1 cellular context compared by ENCODE assay signal in genomic region chr2:217714268-217714643, GRCh38.
TF ChIP-seq lines count a peak whose summit lies in the region.

No MANE protein-coding gene starts in this region.

TF ChIP-seq in H1, 55 proteins besides CTCF, POLR2A, EP300 and RAD21 (continued from another document):
- TF ChIP-seq, protein P1, sequence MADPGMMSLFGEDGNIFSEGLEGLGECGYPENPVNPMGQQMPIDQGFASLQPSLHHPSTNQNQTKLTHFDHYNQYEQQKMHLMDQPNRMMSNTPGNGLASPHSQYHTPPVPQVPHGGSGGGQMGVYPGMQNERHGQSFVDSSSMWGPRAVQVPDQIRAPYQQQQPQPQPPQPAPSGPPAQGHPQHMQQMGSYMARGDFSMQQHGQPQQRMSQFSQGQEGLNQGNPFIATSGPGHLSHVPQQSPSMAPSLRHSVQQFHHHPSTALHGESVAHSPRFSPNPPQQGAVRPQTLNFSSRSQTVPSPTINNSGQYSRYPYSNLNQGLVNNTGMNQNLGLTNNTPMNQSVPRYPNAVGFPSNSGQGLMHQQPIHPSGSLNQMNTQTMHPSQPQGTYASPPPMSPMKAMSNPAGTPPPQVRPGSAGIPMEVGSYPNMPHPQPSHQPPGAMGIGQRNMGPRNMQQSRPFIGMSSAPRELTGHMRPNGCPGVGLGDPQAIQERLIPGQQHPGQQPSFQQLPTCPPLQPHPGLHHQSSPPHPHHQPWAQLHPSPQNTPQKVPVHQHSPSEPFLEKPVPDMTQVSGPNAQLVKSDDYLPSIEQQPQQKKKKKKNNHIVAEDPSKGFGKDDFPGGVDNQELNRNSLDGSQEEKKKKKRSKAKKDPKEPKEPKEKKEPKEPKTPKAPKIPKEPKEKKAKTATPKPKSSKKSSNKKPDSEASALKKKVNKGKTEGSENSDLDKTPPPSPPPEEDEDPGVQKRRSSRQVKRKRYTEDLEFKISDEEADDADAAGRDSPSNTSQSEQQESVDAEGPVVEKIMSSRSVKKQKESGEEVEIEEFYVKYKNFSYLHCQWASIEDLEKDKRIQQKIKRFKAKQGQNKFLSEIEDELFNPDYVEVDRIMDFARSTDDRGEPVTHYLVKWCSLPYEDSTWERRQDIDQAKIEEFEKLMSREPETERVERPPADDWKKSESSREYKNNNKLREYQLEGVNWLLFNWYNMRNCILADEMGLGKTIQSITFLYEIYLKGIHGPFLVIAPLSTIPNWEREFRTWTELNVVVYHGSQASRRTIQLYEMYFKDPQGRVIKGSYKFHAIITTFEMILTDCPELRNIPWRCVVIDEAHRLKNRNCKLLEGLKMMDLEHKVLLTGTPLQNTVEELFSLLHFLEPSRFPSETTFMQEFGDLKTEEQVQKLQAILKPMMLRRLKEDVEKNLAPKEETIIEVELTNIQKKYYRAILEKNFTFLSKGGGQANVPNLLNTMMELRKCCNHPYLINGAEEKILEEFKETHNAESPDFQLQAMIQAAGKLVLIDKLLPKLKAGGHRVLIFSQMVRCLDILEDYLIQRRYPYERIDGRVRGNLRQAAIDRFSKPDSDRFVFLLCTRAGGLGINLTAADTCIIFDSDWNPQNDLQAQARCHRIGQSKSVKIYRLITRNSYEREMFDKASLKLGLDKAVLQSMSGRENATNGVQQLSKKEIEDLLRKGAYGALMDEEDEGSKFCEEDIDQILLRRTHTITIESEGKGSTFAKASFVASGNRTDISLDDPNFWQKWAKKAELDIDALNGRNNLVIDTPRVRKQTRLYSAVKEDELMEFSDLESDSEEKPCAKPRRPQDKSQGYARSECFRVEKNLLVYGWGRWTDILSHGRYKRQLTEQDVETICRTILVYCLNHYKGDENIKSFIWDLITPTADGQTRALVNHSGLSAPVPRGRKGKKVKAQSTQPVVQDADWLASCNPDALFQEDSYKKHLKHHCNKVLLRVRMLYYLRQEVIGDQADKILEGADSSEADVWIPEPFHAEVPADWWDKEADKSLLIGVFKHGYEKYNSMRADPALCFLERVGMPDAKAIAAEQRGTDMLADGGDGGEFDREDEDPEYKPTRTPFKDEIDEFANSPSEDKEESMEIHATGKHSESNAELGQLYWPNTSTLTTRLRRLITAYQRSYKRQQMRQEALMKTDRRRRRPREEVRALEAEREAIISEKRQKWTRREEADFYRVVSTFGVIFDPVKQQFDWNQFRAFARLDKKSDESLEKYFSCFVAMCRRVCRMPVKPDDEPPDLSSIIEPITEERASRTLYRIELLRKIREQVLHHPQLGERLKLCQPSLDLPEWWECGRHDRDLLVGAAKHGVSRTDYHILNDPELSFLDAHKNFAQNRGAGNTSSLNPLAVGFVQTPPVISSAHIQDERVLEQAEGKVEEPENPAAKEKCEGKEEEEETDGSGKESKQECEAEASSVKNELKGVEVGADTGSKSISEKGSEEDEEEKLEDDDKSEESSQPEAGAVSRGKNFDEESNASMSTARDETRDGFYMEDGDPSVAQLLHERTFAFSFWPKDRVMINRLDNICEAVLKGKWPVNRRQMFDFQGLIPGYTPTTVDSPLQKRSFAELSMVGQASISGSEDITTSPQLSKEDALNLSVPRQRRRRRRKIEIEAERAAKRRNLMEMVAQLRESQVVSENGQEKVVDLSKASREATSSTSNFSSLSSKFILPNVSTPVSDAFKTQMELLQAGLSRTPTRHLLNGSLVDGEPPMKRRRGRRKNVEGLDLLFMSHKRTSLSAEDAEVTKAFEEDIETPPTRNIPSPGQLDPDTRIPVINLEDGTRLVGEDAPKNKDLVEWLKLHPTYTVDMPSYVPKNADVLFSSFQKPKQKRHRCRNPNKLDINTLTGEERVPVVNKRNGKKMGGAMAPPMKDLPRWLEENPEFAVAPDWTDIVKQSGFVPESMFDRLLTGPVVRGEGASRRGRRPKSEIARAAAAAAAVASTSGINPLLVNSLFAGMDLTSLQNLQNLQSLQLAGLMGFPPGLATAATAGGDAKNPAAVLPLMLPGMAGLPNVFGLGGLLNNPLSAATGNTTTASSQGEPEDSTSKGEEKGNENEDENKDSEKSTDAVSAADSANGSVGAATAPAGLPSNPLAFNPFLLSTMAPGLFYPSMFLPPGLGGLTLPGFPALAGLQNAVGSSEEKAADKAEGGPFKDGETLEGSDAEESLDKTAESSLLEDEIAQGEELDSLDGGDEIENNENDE (IDR thresholded peaks at IDR 0.05; ENCODE audit: insufficient replicate concordance, low read length) = no peak
- no peak for TF ChIP-seq NANOG (IDR thresholded peaks at IDR 0.05; ENCODE audit: insufficient read depth, low read depth, low read length, poor library complexity, severe bottlenecking)
- no peak for TF ChIP-seq RNF2 (IDR thresholded peaks at IDR 0.05; ENCODE audit: borderline replicate concordance, low read depth, low read length, missing control alignments, poor library complexity, severe bottlenecking)
- TF ChIP-seq SIRT6 (IDR thresholded peaks at IDR 0.05; ENCODE audit: low read length) = no peak
- TF ChIP-seq E2F6 (IDR thresholded peaks at IDR 0.05) = no peak
- TF ChIP-seq JUN (IDR thresholded peaks at IDR 0.05; ENCODE audit: low read depth, low read length) = no peak
